Comparison of ENCODE assay signal across 9 cellular contexts in genomic region chr1:1630965-1631792, GRCh38. TPM values are rescaled to one million over a fixed set of nuclear protein-coding genes. Genes with fewer than 3 reads are reported as not detected.
DNase-seq lines count a peak whose midpoint lies in the region; ATAC-seq and TF ChIP-seq lines count a peak whose summit lies in the region.
"Had no signal": no experiment of that assay in that cellular context is flagged by ENCODE, and none has a peak within 500 bp of the region (broad histone marks: within the 10 kb centered on the region; RNA-seq: fewer than 3 reads in every experiment).

No MANE protein-coding gene starts in this region.

- peaks cover 0 to 5% of the 10 kb centered on the region in 2 donors for H3K36me3 Mint-ChIP-seq in activated naive CD4-positive, alpha-beta T cell treated with anti-CD3 and anti-CD28 coated beads, Interleukin-2, amount 50 U/mL, for 72 hours

- H3K4me3 ChIP-seq in duodenal mucosa (ENCODE audit: low read depth in 1 of 2, low read length in 2 of 2) (no peak overlapping the region), lung (no peak overlapping the region)

- TF ChIP-seq CTCF in lung (IDR thresholded peaks at IDR 0.05; ENCODE audit: control extremely low read depth, extremely low read depth) = no peak

- H3K4me1 ChIP-seq in duodenal mucosa (ENCODE audit: control insufficient read depth in 1 of 2, insufficient read depth in 2 of 2, low read length in 2 of 2) (peaks cover 6 to 12% of the 10 kb centered on the region in 2 donors), lung (ENCODE audit: control insufficient read depth in 2 of 2, insufficient read depth in 2 of 2, low read length in 2 of 2) (peaks cover 0 to 2% of the 10 kb centered on the region in 2 donors)

- ATAC-seq in activated naive CD4-positive, alpha-beta T cell treated with anti-CD3 and anti-CD28 coated beads, Interleukin-2, amount 50 U/mL, for 72 hours = no peak
- peak; percentile 27 for ATAC-seq in lung (ENCODE audit: insufficient read depth, low FRiP score)
- ATAC-seq in HG02763 (IDR thresholded peaks at IDR 0.05; ENCODE audit: unreplicated experiment) = no peak

- H3K27ac Mint-ChIP-seq in activated naive CD4-positive, alpha-beta T cell treated with anti-CD3 and anti-CD28 coated beads, Interleukin-2, amount 50 U/mL, for 72 hours = no peak overlapping the region

- H3K9me3 ChIP-seq in duodenal mucosa (ENCODE audit: control insufficient read depth in 1 of 2, low read length in 2 of 2) = no peaks in the 10 kb centered on the region
- H3K9me3 ChIP-seq in lung (ENCODE audit: control insufficient read depth in 2 of 2, insufficient read depth in 1 of 2, low read length in 1 of 2) = peaks cover 0 to 4% of the 10 kb centered on the region in 2 donors

- H3K27me3 ChIP-seq in duodenal mucosa (ENCODE audit: control insufficient read depth in 1 of 2, insufficient read depth in 2 of 2, low read length in 2 of 2) (peaks cover 0 to 7% of the 10 kb centered on the region in 2 donors), lung (ENCODE audit: control insufficient read depth, insufficient read depth) (peaks cover 5% of the 10 kb centered on the region)

- WGBS in lung, 2 donors = 8 to 14% methylated on average over 66 to 79 of the region's 79 CpGs

- H3K9ac ChIP-seq in duodenal mucosa (ENCODE audit: low read depth in 1 of 2, low read length in 2 of 2) = no peak overlapping the region

- H3K36me3 ChIP-seq in duodenal mucosa (ENCODE audit: control insufficient read depth in 1 of 2, insufficient read depth in 2 of 2, low read length in 2 of 2) = peaks cover 0 to 5% of the 10 kb centered on the region in 2 donors
- peaks cover 0 to 18% of the 10 kb centered on the region in 2 donors for H3K36me3 ChIP-seq in lung (ENCODE audit: control insufficient read depth in 2 of 2, insufficient read depth in 2 of 2, low read length in 2 of 2)

- peak; percentile 24 for DNase-seq in activated naive CD4-positive, alpha-beta T cell treated with anti-CD3 and anti-CD28 coated beads, Interleukin-2, amount 50 U/mL, for 16 hours
- no peak for DNase-seq in activated naive CD4-positive, alpha-beta T cell treated with anti-CD3 and anti-CD28 coated beads, Interleukin-2, amount 50 U/mL, for 72 hours (ENCODE audit: low spot score in 2 of 2)
- DNase-seq in lung (ENCODE audit: low spot score) (peak; percentile 51), ureter (ENCODE audit: low spot score) (peak; percentile 80), NCI-H510A (lab: John Stamatoyannopoulos, UW) (no peak)
- DNase-seq in activated CD4-positive, CD25-positive, alpha-beta regulatory T cell treated with anti-CD3 and anti-CD28 coated beads, Interleukin-2, amount 50 U/mL, for 72 hours = no peak

- H3K27ac ChIP-seq in duodenal mucosa (ENCODE audit: low read depth, low read length) (peak overlapping the region; percentile 66), lung (ENCODE audit: low read depth in 1 of 2, low read length in 1 of 2) (peak overlapping the region in 1 of 2 donors; percentile 72)

- no peaks in the 10 kb centered on the region for H3K9me3 Mint-ChIP-seq in activated naive CD4-positive, alpha-beta T cell treated with anti-CD3 and anti-CD28 coated beads, Interleukin-2, amount 50 U/mL, for 72 hours

RNA-seq across cellular contexts. Expression of gene MMP23B, which starts 0.8 kb away (rescaled TPM):
- 1 to 10 TPM; 1.6 to 2.7 TPM for total RNA-seq in activated naive CD4-positive, alpha-beta T cell treated with anti-CD3 and anti-CD28 coated beads, Interleukin-2, amount 50 U/mL, for 72 hours
- total RNA-seq in lung = 10 to 100 TPM; 29.2 to 40.3 TPM
- polyA plus RNA-seq in lung = 10 to 100 TPM; 14.1 to 15.0 TPM
- 16.6 TPM for total RNA-seq in ureter
- total RNA-seq: HT1080 had no signal

RNA-seq across cellular contexts. Expression of gene MIB2, which starts 15.9 kb away (rescaled TPM):
- total RNA-seq in activated naive CD4-positive, alpha-beta T cell treated with anti-CD3 and anti-CD28 coated beads, Interleukin-2, amount 50 U/mL, for 72 hours = 10 to 100 TPM; 36.7 to 49.8 TPM
- total RNA-seq in lung = 10 to 100 TPM; 41.6 to 60.0 TPM
- polyA plus RNA-seq in lung = 10 to 100 TPM; 35.5 to 80.5 TPM
- total RNA-seq in ureter = 64.5 TPM

RNA-seq across cellular contexts. Expression of gene CDK11B, which starts 27.6 kb away (rescaled TPM):
- 10 to 100 TPM; 32.7 to 41.0 TPM for total RNA-seq in activated naive CD4-positive, alpha-beta T cell treated with anti-CD3 and anti-CD28 coated beads, Interleukin-2, amount 50 U/mL, for 72 hours
- total RNA-seq in lung (10 to 100 TPM; 15.7 to 21.4 TPM), ureter (20.2 TPM)
- 10 to 100 TPM; 27.1 to 39.6 TPM for polyA plus RNA-seq in lung

RNA-seq across cellular contexts. Expression of gene FNDC10, which starts 31.2 kb away (rescaled TPM):
- 1 to 10 TPM in 1 of 2 donors, under 1 TPM in 1; 0.18 to 2.9 TPM for total RNA-seq in activated naive CD4-positive, alpha-beta T cell treated with anti-CD3 and anti-CD28 coated beads, Interleukin-2, amount 50 U/mL, for 72 hours
- total RNA-seq in lung (10 to 100 TPM in 1 of 2 donors, under 1 TPM in 1; 0.40 to 12.8 TPM), ureter (4.1 TPM)
- polyA plus RNA-seq in lung = 10 to 100 TPM in 1 of 2 donors, 1 to 10 TPM in 1; 2.5 to 10.7 TPM

RNA-seq across cellular contexts. Expression of gene SSU72, which starts 56.5 kb away (rescaled TPM):
- total RNA-seq in activated naive CD4-positive, alpha-beta T cell treated with anti-CD3 and anti-CD28 coated beads, Interleukin-2, amount 50 U/mL, for 72 hours = 100 to 1,000 TPM in 1 of 2 donors, 10 to 100 TPM in 1; 82.9 to 121 TPM
- total RNA-seq in lung = 100 to 1,000 TPM in 1 of 2 donors, 10 to 100 TPM in 1; 63.7 to 128 TPM
- 100 to 1,000 TPM in 1 of 2 donors, 10 to 100 TPM in 1; 85.8 to 114 TPM for polyA plus RNA-seq in lung
- 116 TPM for total RNA-seq in ureter

Comparison
In these comparisons a context has a peak if more than half of its experiments do, and no peak if none do; other contexts are left out.
1. DNase-seq: peak in activated naive CD4-positive, alpha-beta T cell treated with anti-CD3 and anti-CD28 coated beads, Interleukin-2, amount 50 U/mL, for 16 hours (single experiment), lung (single experiment) and ureter (single experiment); none in activated naive CD4-positive, alpha-beta T cell treated with anti-CD3 and anti-CD28 coated beads, Interleukin-2, amount 50 U/mL, for 72 hours (0 of 2), NCI-H510A (single experiment) and activated CD4-positive, CD25-positive, alpha-beta regulatory T cell treated with anti-CD3 and anti-CD28 coated beads, Interleukin-2, amount 50 U/mL, for 72 hours (single experiment).